In genomic region chr14:52067873-52068740, GRCh38 we compare ENCODE assay signal across 8 cellular contexts. TPM values are rescaled to one million over a fixed set of nuclear protein-coding genes. Genes with fewer than 3 reads are reported as not detected.
DNase-seq lines count a peak whose midpoint lies in the region; ATAC-seq, FAIRE-seq and TF ChIP-seq lines count a peak whose summit lies in the region.

No MANE protein-coding gene starts in this region.

- POLR2A ChIA-PET in A549 (lab: Yijun Ruan, JAX), result interaction anchor here (1.3 kb wide), 2 partner anchors 9 to 13 kb away, joined by 5 read pairs; no protein-coding TSS in a partner anchor

- intact Hi-C loops in activated T-helper 2 cell treated with anti-CD3 and anti-CD28 coated beads, Interferon-gamma antibody, Interleukin-2, Interleukin-4, amounts not matched to agents 10 μg/mL and 5 μg/mL and 100 μg/mL, durations not matched to agents 14 hours and 24 hours and 36 hours (cut with micrococcal nuclease), result no loop called here
- intact Hi-C loops in sciatic nerve (cut with DNase I), result no loop called here

- no peaks in the 10 kb centered on the region for H3K36me3 ChIP-seq in hepatocyte (replicated peaks; ENCODE audit: insufficient read depth, low read depth)

- ATAC-seq in A549, result peak; percentile 71 to 76
- peak; percentile 56 for ATAC-seq in sciatic nerve
- ATAC-seq in GM21526 (IDR thresholded peaks at IDR 0.05; ENCODE audit: low FRiP score, unreplicated experiment), result no peak

- WGBS in A549 (ENCODE audit: missing lambda C conversion rate), result 25% methylated on average over 47 of the region's 56 CpGs
- 2% methylated on average over 56 of the region's 56 CpGs for WGBS in hepatocyte (ENCODE audit: low lambda C conversion rate, missing lambda C conversion rate)

- FAIRE-seq in A549 (lab: Jason Lieb, UNC), result no peak

- TF ChIP-seq CTCF in A549 (IDR thresholded peaks at IDR 0.05) (no peak), hepatocyte (IDR thresholded peaks at IDR 0.05; ENCODE audit: poor library complexity) (no peak)

- peaks cover 23% of the 10 kb centered on the region for H3K4me1 Mint-ChIP-seq in activated T-helper 2 cell treated with anti-CD3 and anti-CD28 coated beads, Interferon-gamma antibody, Interleukin-2, Interleukin-4, amounts not matched to agents 10 μg/mL and 5 μg/mL and 100 μg/mL, durations not matched to agents 14 hours and 24 hours and 36 hours (ENCODE audit: low read depth)

- H3K4me3 ChIP-seq in A549, result peak overlapping the region; percentile 64
- H3K4me3 ChIP-seq in hepatocyte, result peak overlapping the region; percentile 73

- H3K27me3 ChIP-seq in hepatocyte, result peaks cover 29% of the 10 kb centered on the region

- no peaks in the 10 kb centered on the region for H3K36me3 Mint-ChIP-seq in activated T-helper 2 cell treated with anti-CD3 and anti-CD28 coated beads, Interferon-gamma antibody, Interleukin-2, Interleukin-4, amounts not matched to agents 10 μg/mL and 5 μg/mL and 100 μg/mL, durations not matched to agents 14 hours and 24 hours and 36 hours (ENCODE audit: low read depth)

- TF ChIP-seq POLR2A in A549 (IDR thresholded peaks at IDR 0.05; ENCODE audit: low read length), result no peak

- TF ChIP-seq RAD21 in A549 (conservative IDR thresholded peaks at IDR 0.05 in 1 of 2, IDR thresholded peaks at IDR 0.05 in 1 of 2), result no peak

- TF ChIP-seq EP300 in A549 (IDR thresholded peaks at IDR 0.05), result no peak

- H2AFZ ChIP-seq in hepatocyte, result peak overlapping the region; percentile 85

- peak in 1 of 2 experiments; percentile 13 for DNase-seq in A549 (ENCODE audit: low read depth in 1 of 2, low spot score in 1 of 2)
- DNase-seq in HCEC 1CT, result peak; percentile 54
- DNase-seq in activated T-helper 2 cell treated with anti-CD3 and anti-CD28 coated beads, Interferon-gamma antibody, Interleukin-2, Interleukin-4, amounts not matched to agents 10 μg/mL and 5 μg/mL and 100 μg/mL, durations not matched to agents 14 hours and 24 hours and 36 hours (ENCODE audit: low spot score), result no peak
- peak; percentile 42 for DNase-seq in hepatocyte (ENCODE audit: low spot score)
- peak; percentile 69 for DNase-seq in sciatic nerve (ENCODE audit: low spot score)
- DNase-seq in superior temporal gyrus (ENCODE audit: extremely low spot score), result no peak
- no peak for DNase-seq in stimulated activated naive CD4-positive, alpha-beta T cell treated with Interleukin-2 at 50 U/mL for 16 hours (lab: John Stamatoyannopoulos, UW)

- no peaks in the 10 kb centered on the region for H3K9me3 Mint-ChIP-seq in activated T-helper 2 cell treated with anti-CD3 and anti-CD28 coated beads, Interferon-gamma antibody, Interleukin-2, Interleukin-4, amounts not matched to agents 10 μg/mL and 5 μg/mL and 100 μg/mL, durations not matched to agents 14 hours and 24 hours and 36 hours

- H3K27ac Mint-ChIP-seq in activated T-helper 2 cell treated with anti-CD3 and anti-CD28 coated beads, Interferon-gamma antibody, Interleukin-2, Interleukin-4, amounts not matched to agents 10 μg/mL and 5 μg/mL and 100 μg/mL, durations not matched to agents 14 hours and 24 hours and 36 hours, result no peak overlapping the region

- no peaks in the 10 kb centered on the region for H4K20me1 ChIP-seq in hepatocyte (ENCODE audit: insufficient read depth, poor library complexity, severe bottlenecking)

- H3K27ac ChIP-seq in A549 (peak overlapping the region; percentile 60 to 82), hepatocyte (peak overlapping the region; percentile 45)

- CTCF ChIA-PET in A549 (lab: Yijun Ruan, JAX), result interaction anchor here (0.9 to 4.9 kb wide), 9 partner anchors 9 to 359 kb away, joined by 3 to 39 read pairs (median 5); no protein-coding TSS in a partner anchor

- 0 out of 3 replicates have a peak, but pooled peaks cover 5% of the 10 kb centered on the region for H3K4me1 ChIP-seq in A549
- H3K4me1 ChIP-seq in hepatocyte (ENCODE audit: insufficient read depth), result peaks cover 15% of the 10 kb centered on the region

- H3K4me2 ChIP-seq in A549 (peak overlapping the region; percentile 90), hepatocyte (peak overlapping the region; percentile 93)

- peaks cover 65% of the 10 kb centered on the region for H3K27me3 Mint-ChIP-seq in activated T-helper 2 cell treated with anti-CD3 and anti-CD28 coated beads, Interferon-gamma antibody, Interleukin-2, Interleukin-4, amounts not matched to agents 10 μg/mL and 5 μg/mL and 100 μg/mL, durations not matched to agents 14 hours and 24 hours and 36 hours (ENCODE audit: low read depth)

- no peaks in the 10 kb centered on the region for H3K9me2 ChIP-seq in hepatocyte (replicated peaks; ENCODE audit: insufficient read depth)

- H3K9me3 ChIP-seq in A549 (no peaks in the 10 kb centered on the region), hepatocyte (ENCODE audit: low read depth) (no peaks in the 10 kb centered on the region)

- peak overlapping the region; percentile 57 for H3K4me3 Mint-ChIP-seq in activated T-helper 2 cell treated with anti-CD3 and anti-CD28 coated beads, Interferon-gamma antibody, Interleukin-2, Interleukin-4, amounts not matched to agents 10 μg/mL and 5 μg/mL and 100 μg/mL, durations not matched to agents 14 hours and 24 hours and 36 hours (ENCODE audit: low read depth)

- peaks cover 12% of the 10 kb centered on the region for H3K79me2 ChIP-seq in hepatocyte

TF ChIP-seq in A549, 52 proteins besides CTCF, POLR2A, EP300 and RAD21:
- TF ChIP-seq ZC3H11A (IDR thresholded peaks at IDR 0.05), result no peak
- no peak for TF ChIP-seq MAZ (IDR thresholded peaks at IDR 0.05; ENCODE audit: borderline replicate concordance, low read depth, low read length)
- no peak for TF ChIP-seq ELK1 (IDR thresholded peaks at IDR 0.05; ENCODE audit: low read depth, low read length)
- no peak for TF ChIP-seq RNF2 (IDR thresholded peaks at IDR 0.05; ENCODE audit: borderline replicate concordance, low read depth)
- no peak for TF ChIP-seq PHF8 (IDR thresholded peaks at IDR 0.05; ENCODE audit: borderline replicate concordance, low read depth)
- no peak for TF ChIP-seq HMGXB4 (CRISPR knock-in tag; IDR thresholded peaks at IDR 0.05; ENCODE audit: borderline replicate concordance)
- no peak for TF ChIP-seq BCL3 (IDR thresholded peaks at IDR 0.05)
- TF ChIP-seq SREBF2 (IDR thresholded peaks at IDR 0.05), result no peak
- no peak for TF ChIP-seq JUNB (IDR thresholded peaks at IDR 0.05)
- TF ChIP-seq KDM5A (IDR thresholded peaks at IDR 0.05), result no peak

RNA-seq across cellular contexts. Expression of gene NID2, which starts 0.8 kb away (rescaled TPM):
- polyA plus RNA-seq in A549 (2011; rRNA removed) (7.3 and 10.3 TPM in 2 replicates), A549 (2017; fragmentation: RNase III; extraction: RNeasy Plus Mini Kit Qiagen cat#74134 plus additional on column Dnase treatment) (18.9 to 23.3 TPM (median 20.6 TPM) in 3 replicates), hepatocyte (60.4 and 65.7 TPM in 2 replicates)
- 1.8 and 2.0 TPM in 2 replicates for polyA plus RNA-seq in A549 (2012; cell fraction: cytosol; rRNA removed)
- polyA plus RNA-seq in A549 (2012; cell fraction: nucleus; rRNA removed), result 7.0 and 7.2 TPM in 2 replicates
- polyA minus RNA-seq in A549 (2011; rRNA and poly(A)+ RNA removed), result 7.8 and 7.9 TPM in 2 replicates
- total RNA-seq in activated T-helper 2 cell treated with anti-CD3 and anti-CD28 coated beads, Interferon-gamma antibody, Interleukin-2, Interleukin-4, amounts not matched to agents 10 μg/mL and 5 μg/mL and 100 μg/mL, durations not matched to agents 14 hours and 24 hours and 36 hours, result 0.14 and 0.37 TPM in 2 replicates
- total RNA-seq in hepatocyte (43.1 and 52.8 TPM in 2 replicates), sciatic nerve (125 TPM)

Comparison
In these comparisons a context has a peak if more than half of its experiments do, and no peak if none do; other contexts are left out.
1. DNase-seq: peak in HCEC 1CT (single experiment), hepatocyte (single experiment) and sciatic nerve (single experiment); none in activated T-helper 2 cell treated with anti-CD3 and anti-CD28 coated beads, Interferon-gamma antibody, Interleukin-2, Interleukin-4, amounts not matched to agents 10 μg/mL and 5 μg/mL and 100 μg/mL, durations not matched to agents 14 hours and 24 hours and 36 hours (single experiment), superior temporal gyrus (single experiment) and stimulated activated naive CD4-positive, alpha-beta T cell treated with Interleukin-2 at 50 U/mL for 16 hours (single experiment).
2. RNA of gene NID2, which starts 0.8 kb away (total RNA-seq): 125 TPM in sciatic nerve (single experiment) and 43.1 to 52.8 TPM in hepatocyte; 0.14 to 0.37 TPM in activated T-helper 2 cell treated with anti-CD3 and anti-CD28 coated beads, Interferon-gamma antibody, Interleukin-2, Interleukin-4, amounts not matched to agents 10 μg/mL and 5 μg/mL and 100 μg/mL, durations not matched to agents 14 hours and 24 hours and 36 hours; every median in the first group is over 10 times any median in the second.